1 cellular context compared by ENCODE assay signal in genomic region chr17:81967533-81968395, GRCh38.
TF ChIP-seq lines count a peak whose summit lies in the region.

No MANE protein-coding gene starts in this region.

TF ChIP-seq in endothelial cell of umbilical vein, 7 proteins besides CTCF, POLR2A, EP300 and RAD21:
- TF ChIP-seq JUN (IDR thresholded peaks at IDR 0.05; ENCODE audit: borderline replicate concordance, insufficient read depth, insufficient read length, low read depth) (no peak), MAX (IDR thresholded peaks at IDR 0.05; ENCODE audit: insufficient read depth, insufficient read length) (no peak), FOS (IDR thresholded peaks at IDR 0.05; ENCODE audit: borderline replicate concordance, insufficient read depth, low read length) (no peak), GATA2 (IDR thresholded peaks at IDR 0.05; ENCODE audit: insufficient read depth, insufficient read length, low read depth, low read length) (no peak), MYC (IDR thresholded peaks at IDR 0.05; ENCODE audit: low read depth, low read length) (no peak), POLR2AphosphoS5 (IDR thresholded peaks at IDR 0.05; ENCODE audit: insufficient read depth, low read depth, low read length) (no peak), EZH2 (IDR thresholded peaks at IDR 0.05; ENCODE audit: borderline replicate concordance, low read depth, low read length, severe bottlenecking) (no peak)
